Comparison of ENCODE assay signal across 16 cellular contexts in the genomic region with DNA sequence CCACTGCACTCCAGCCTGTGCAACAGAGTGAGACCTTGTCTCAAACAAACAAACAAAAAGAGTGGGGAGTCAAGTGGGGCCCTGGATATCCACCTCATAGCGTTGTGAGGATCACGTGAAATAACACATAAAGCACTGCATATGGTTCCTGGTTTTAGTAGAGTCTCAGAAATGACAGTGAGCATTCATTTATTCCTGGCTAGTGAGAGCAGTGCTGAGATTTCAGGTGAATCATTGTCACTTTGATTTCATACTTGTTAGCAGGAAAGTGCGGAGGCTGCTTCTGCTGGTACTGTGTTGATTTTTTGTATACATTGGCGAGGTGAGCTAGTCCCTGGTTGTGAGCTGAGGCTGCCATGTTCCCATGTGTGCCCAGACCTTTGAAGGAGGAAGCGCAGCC. TPM values are rescaled to one million over a fixed set of nuclear protein-coding genes. Genes with fewer than 3 reads are reported as not detected.
DNase-seq lines count a peak whose midpoint lies in the region; TF ChIP-seq lines count a peak whose summit lies in the region.
"Had no signal": no experiment of that assay in that cellular context is flagged by ENCODE, and none has a peak within 500 bp of the region (broad histone marks: within the 10 kb centered on the region; RNA-seq: fewer than 3 reads in every experiment).

No MANE protein-coding gene starts in this region.

- H3K27me3 ChIP-seq in Peyer's patch (no peaks in the 10 kb centered on the region), neural progenitor cell (no peaks in the 10 kb centered on the region), tibial artery (no peaks in the 10 kb centered on the region)

- H3K36me3 ChIP-seq in Peyer's patch (no peaks in the 10 kb centered on the region), neural progenitor cell (no peaks in the 10 kb centered on the region), tibial artery (no peaks in the 10 kb centered on the region)

- H3K36me3 Mint-ChIP-seq in neural progenitor cell (no peaks in the 10 kb centered on the region), endothelial cell (ENCODE audit: low read depth, unreplicated experiment) (no peaks in the 10 kb centered on the region)
- H3K36me3 Mint-ChIP-seq: activated naive CD4-positive, alpha-beta T cell treated with anti-CD3 and anti-CD28 coated beads, Interleukin-2, amount 50 U/mL, for 72 hours had no signal

- no peak overlapping the region for H3K4me3 Mint-ChIP-seq in neural progenitor cell
- no peak overlapping the region for H3K4me3 Mint-ChIP-seq in endothelial cell (ENCODE audit: unreplicated experiment)
- H3K4me3 Mint-ChIP-seq: endodermal cell; stimulated activated naive CD8-positive, alpha-beta T cell treated with anti-CD3 and anti-CD28 coated beads, Interleukin-15, amount 100 ng/mL, for 72 hours had no signal

- DNase-seq in Peyer's patch (no peak), coronary artery (ENCODE audit: low spot score) (no peak), neural progenitor cell (ENCODE audit: low spot score) (no peak), tibial artery (no peak), endothelial cell (ENCODE audit: low spot score) (no peak), NCI-H1105 (lab: John Stamatoyannopoulos, UW) (no peak)
- DNase-seq in effector CD8-positive, alpha-beta T cell (lab: John Stamatoyannopoulos, UW): no peak
- no peak for DNase-seq in activated effector memory CD4-positive, alpha-beta T cell treated with anti-CD3 and anti-CD28 coated beads, Interleukin-2, amount 50 U/mL, for 16 hours
- DNase-seq: activated CD4-positive, alpha-beta T cell treated with anti-CD3 and anti-CD28 coated beads, Interleukin-2, amount 50 U/mL, for 48 hours; activated T-cell treated with anti-CD3 and anti-CD28 coated beads, Interleukin-2, amount 50 U/mL, for 1 hour; endodermal cell; NCI-H1694; NCI-H226; NK-92 treated with Interleukin-12 subunit alpha and Interleukin-12 subunit beta, amount 100 ng/mL, for 24 hours; stimulated activated naive CD8-positive, alpha-beta T cell treated with anti-CD3 and anti-CD28 coated beads, Interleukin-15, amount 100 ng/mL, for 72 hours had no signal

- peak overlapping the region in 3 of 4 donors; percentile 35 to 82 (median 51) for H3K27ac ChIP-seq in Peyer's patch
- H3K27ac ChIP-seq in coronary artery: peak overlapping the region; percentile 94 to 99
- H3K27ac ChIP-seq in neural progenitor cell: no peak overlapping the region
- H3K27ac ChIP-seq in tibial artery: peak overlapping the region; percentile 100

- TF ChIP-seq POLR2A in Peyer's patch (IDR thresholded peaks at IDR 0.05): no peak

- H3K27me3 Mint-ChIP-seq in neural progenitor cell (ENCODE audit: insufficient read depth, low read depth) (peaks cover 4% of the 10 kb centered on the region), endothelial cell (ENCODE audit: unreplicated experiment) (peaks cover 7% of the 10 kb centered on the region)

- no peak for TF ChIP-seq CTCF in Peyer's patch (IDR thresholded peaks at IDR 0.05)
- TF ChIP-seq CTCF in coronary artery (IDR thresholded peaks at IDR 0.05): no peak
- no peak for TF ChIP-seq CTCF in neural progenitor cell (IDR thresholded peaks at IDR 0.05)
- TF ChIP-seq CTCF in tibial artery (IDR thresholded peaks at IDR 0.05): no peak
- no peak for TF ChIP-seq CTCF in endothelial cell (IDR thresholded peaks at IDR 0.05; ENCODE audit: unreplicated experiment)

- H3K9ac ChIP-seq in neural progenitor cell: no peak overlapping the region

- no peak overlapping the region for H2AFZ ChIP-seq in neural progenitor cell (replicated peaks)

- H4K20me1 ChIP-seq in neural progenitor cell (ENCODE audit: low read depth): peaks cover 96% of the 10 kb centered on the region

- peak overlapping the region; percentile 35 for H3K27ac Mint-ChIP-seq in neural progenitor cell
- H3K27ac Mint-ChIP-seq in endothelial cell (ENCODE audit: unreplicated experiment): no peak overlapping the region
- H3K27ac Mint-ChIP-seq: endodermal cell had no signal

- intact Hi-C loops in tibial artery (cut with DNase I; ENCODE audit: low total_unique reads): no loop called here

- H3K9me3 Mint-ChIP-seq in neural progenitor cell: no peaks in the 10 kb centered on the region
- no peaks in the 10 kb centered on the region for H3K9me3 Mint-ChIP-seq in endothelial cell (ENCODE audit: unreplicated experiment)
- H3K9me3 Mint-ChIP-seq: activated naive CD4-positive, alpha-beta T cell treated with anti-CD3 and anti-CD28 coated beads, Interleukin-2, amount 50 U/mL, for 72 hours; endodermal cell; stimulated activated naive CD8-positive, alpha-beta T cell treated with anti-CD3 and anti-CD28 coated beads, Interleukin-15, amount 100 ng/mL, for 72 hours had no signal

- H3K4me3 ChIP-seq in Peyer's patch (no peak overlapping the region), coronary artery (no peak overlapping the region), neural progenitor cell (no peak overlapping the region), tibial artery (no peak overlapping the region)

- no peak overlapping the region for H3K4me2 ChIP-seq in neural progenitor cell

- no peaks in the 10 kb centered on the region for H3K9me3 ChIP-seq in Peyer's patch
- no peaks in the 10 kb centered on the region for H3K9me3 ChIP-seq in neural progenitor cell (ENCODE audit: low read depth)
- H3K9me3 ChIP-seq in tibial artery: no peaks in the 10 kb centered on the region

- peaks cover 73% of the 10 kb centered on the region for H3K79me2 ChIP-seq in neural progenitor cell (ENCODE audit: low read depth)

- H3K4me1 Mint-ChIP-seq in neural progenitor cell (peaks cover 53% of the 10 kb centered on the region), endothelial cell (ENCODE audit: unreplicated experiment) (no peaks in the 10 kb centered on the region)
- H3K4me1 Mint-ChIP-seq: stimulated activated naive CD8-positive, alpha-beta T cell treated with anti-CD3 and anti-CD28 coated beads, Interleukin-15, amount 100 ng/mL, for 72 hours had no signal

- H3F3A ChIP-seq in neural progenitor cell (ENCODE audit: low read depth): peaks cover 13% of the 10 kb centered on the region

- peaks cover 0 to 57% (median 6%) of the 10 kb centered on the region in 4 donors for H3K4me1 ChIP-seq in Peyer's patch
- H3K4me1 ChIP-seq in neural progenitor cell: peaks cover 27% of the 10 kb centered on the region
- H3K4me1 ChIP-seq in tibial artery: peaks cover 4 to 99% (median 94%) of the 10 kb centered on the region in 4 donors

RNA-seq across cellular contexts. Expression of gene ARHGEF10L, which starts 22.9 kb away (rescaled TPM):
- total RNA-seq in Peyer's patch: 100 to 1,000 TPM in 3 of 4 donors, 10 to 100 TPM in 1; 72.7 to 177 (median 156) TPM
- total RNA-seq in neural progenitor cell (ENCODE audit: low replicate concordance): 20.3 and 29.4 TPM in 2 replicates
- total RNA-seq in endothelial cell (ENCODE audit: unreplicated experiment): 3.1 TPM
- total RNA-seq: activated naive CD4-positive, alpha-beta T cell treated with anti-CD3 and anti-CD28 coated beads, Interleukin-2, amount 50 U/mL, for 72 hours had no signal
